Comparison of ENCODE assay signal across 1 cellular context in the genomic region with DNA sequence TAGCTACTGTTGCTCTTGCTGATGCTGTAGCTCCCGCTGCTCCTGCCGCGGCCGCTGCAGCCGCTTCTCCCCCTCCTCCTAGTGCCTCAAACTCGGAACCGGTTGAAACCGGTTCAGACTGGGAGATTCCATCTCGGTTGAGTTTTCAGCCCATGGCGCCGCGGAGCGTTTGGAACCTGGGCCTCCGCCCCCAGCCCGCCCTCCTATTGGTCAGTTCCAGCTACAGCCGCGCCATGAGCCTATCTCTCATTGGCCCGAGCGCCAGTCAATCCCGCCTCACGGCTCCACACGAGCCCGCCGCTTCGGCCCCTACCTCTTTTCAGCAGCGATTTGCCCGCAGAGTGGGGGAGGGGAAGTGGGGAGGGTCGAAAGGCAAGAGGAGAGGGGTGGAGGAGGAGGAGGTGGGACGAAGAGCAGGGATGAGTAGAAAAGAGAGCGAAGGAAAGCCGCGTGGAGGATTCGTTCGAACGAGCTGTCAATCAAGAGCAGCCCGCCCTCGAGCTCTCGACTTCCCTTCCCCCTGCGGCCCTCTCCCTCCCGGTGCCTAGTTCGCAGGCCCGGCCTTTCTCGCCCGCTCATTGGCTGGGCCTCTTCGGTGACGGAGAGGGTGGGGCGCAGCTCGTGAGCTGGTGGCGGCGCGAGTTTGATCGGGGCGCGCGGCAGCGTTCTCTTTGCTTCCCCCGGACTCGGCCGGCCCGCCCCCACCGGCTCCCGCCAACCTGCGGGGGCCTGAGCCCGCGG.
TF ChIP-seq lines count a peak whose summit lies in the region.

A gene with protein sequence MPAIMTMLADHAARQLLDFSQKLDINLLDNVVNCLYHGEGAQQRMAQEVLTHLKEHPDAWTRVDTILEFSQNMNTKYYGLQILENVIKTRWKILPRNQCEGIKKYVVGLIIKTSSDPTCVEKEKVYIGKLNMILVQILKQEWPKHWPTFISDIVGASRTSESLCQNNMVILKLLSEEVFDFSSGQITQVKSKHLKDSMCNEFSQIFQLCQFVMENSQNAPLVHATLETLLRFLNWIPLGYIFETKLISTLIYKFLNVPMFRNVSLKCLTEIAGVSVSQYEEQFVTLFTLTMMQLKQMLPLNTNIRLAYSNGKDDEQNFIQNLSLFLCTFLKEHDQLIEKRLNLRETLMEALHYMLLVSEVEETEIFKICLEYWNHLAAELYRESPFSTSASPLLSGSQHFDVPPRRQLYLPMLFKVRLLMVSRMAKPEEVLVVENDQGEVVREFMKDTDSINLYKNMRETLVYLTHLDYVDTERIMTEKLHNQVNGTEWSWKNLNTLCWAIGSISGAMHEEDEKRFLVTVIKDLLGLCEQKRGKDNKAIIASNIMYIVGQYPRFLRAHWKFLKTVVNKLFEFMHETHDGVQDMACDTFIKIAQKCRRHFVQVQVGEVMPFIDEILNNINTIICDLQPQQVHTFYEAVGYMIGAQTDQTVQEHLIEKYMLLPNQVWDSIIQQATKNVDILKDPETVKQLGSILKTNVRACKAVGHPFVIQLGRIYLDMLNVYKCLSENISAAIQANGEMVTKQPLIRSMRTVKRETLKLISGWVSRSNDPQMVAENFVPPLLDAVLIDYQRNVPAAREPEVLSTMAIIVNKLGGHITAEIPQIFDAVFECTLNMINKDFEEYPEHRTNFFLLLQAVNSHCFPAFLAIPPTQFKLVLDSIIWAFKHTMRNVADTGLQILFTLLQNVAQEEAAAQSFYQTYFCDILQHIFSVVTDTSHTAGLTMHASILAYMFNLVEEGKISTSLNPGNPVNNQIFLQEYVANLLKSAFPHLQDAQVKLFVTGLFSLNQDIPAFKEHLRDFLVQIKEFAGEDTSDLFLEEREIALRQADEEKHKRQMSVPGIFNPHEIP (N-terminal part only) (minus strand): TSS at position 178 of the 741 bp plus-strand sequence. CDS start 4,459 bp downstream, outside the sequence.

TF ChIP-seq in K562, 482 proteins besides CTCF, POLR2A, EP300 and RAD21 (continued from another document and continues in another):
- TF ChIP-seq SAFB (IDR thresholded peaks at IDR 0.05; ENCODE audit: borderline replicate concordance, low read depth, low read length) = peak; percentile 49; the same call in 1 of the 2 replicates
- no peak for TF ChIP-seq ZNF561 (CRISPR knock-in tag; conservative IDR thresholded peaks at IDR 0.05)
- no peak; the same call in 1 of the 2 replicates for TF ChIP-seq TCF3 (CRISPR knock-in tag; IDR thresholded peaks at IDR 0.05)
- TF ChIP-seq, protein P1, sequence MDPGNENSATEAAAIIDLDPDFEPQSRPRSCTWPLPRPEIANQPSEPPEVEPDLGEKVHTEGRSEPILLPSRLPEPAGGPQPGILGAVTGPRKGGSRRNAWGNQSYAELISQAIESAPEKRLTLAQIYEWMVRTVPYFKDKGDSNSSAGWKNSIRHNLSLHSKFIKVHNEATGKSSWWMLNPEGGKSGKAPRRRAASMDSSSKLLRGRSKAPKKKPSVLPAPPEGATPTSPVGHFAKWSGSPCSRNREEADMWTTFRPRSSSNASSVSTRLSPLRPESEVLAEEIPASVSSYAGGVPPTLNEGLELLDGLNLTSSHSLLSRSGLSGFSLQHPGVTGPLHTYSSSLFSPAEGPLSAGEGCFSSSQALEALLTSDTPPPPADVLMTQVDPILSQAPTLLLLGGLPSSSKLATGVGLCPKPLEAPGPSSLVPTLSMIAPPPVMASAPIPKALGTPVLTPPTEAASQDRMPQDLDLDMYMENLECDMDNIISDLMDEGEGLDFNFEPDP (CRISPR knock-in tag; IDR thresholded peaks at IDR 0.05) = no peak
- peak; percentile 64; the same call in 1 of the 2 replicates for TF ChIP-seq ZBTB7A (IDR thresholded peaks at IDR 0.05; ENCODE audit: borderline replicate concordance, control insufficient read depth, low read depth, low read length)
- peak; percentile 85 for TF ChIP-seq RBM25 (IDR thresholded peaks at IDR 0.05; ENCODE audit: low read depth, low read length, severe bottlenecking)
- TF ChIP-seq, protein P2, sequence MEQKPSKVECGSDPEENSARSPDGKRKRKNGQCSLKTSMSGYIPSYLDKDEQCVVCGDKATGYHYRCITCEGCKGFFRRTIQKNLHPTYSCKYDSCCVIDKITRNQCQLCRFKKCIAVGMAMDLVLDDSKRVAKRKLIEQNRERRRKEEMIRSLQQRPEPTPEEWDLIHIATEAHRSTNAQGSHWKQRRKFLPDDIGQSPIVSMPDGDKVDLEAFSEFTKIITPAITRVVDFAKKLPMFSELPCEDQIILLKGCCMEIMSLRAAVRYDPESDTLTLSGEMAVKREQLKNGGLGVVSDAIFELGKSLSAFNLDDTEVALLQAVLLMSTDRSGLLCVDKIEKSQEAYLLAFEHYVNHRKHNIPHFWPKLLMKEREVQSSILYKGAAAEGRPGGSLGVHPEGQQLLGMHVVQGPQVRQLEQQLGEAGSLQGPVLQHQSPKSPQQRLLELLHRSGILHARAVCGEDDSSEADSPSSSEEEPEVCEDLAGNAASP (IDR thresholded peaks at IDR 0.05) = no peak
- TF ChIP-seq, protein P3, sequence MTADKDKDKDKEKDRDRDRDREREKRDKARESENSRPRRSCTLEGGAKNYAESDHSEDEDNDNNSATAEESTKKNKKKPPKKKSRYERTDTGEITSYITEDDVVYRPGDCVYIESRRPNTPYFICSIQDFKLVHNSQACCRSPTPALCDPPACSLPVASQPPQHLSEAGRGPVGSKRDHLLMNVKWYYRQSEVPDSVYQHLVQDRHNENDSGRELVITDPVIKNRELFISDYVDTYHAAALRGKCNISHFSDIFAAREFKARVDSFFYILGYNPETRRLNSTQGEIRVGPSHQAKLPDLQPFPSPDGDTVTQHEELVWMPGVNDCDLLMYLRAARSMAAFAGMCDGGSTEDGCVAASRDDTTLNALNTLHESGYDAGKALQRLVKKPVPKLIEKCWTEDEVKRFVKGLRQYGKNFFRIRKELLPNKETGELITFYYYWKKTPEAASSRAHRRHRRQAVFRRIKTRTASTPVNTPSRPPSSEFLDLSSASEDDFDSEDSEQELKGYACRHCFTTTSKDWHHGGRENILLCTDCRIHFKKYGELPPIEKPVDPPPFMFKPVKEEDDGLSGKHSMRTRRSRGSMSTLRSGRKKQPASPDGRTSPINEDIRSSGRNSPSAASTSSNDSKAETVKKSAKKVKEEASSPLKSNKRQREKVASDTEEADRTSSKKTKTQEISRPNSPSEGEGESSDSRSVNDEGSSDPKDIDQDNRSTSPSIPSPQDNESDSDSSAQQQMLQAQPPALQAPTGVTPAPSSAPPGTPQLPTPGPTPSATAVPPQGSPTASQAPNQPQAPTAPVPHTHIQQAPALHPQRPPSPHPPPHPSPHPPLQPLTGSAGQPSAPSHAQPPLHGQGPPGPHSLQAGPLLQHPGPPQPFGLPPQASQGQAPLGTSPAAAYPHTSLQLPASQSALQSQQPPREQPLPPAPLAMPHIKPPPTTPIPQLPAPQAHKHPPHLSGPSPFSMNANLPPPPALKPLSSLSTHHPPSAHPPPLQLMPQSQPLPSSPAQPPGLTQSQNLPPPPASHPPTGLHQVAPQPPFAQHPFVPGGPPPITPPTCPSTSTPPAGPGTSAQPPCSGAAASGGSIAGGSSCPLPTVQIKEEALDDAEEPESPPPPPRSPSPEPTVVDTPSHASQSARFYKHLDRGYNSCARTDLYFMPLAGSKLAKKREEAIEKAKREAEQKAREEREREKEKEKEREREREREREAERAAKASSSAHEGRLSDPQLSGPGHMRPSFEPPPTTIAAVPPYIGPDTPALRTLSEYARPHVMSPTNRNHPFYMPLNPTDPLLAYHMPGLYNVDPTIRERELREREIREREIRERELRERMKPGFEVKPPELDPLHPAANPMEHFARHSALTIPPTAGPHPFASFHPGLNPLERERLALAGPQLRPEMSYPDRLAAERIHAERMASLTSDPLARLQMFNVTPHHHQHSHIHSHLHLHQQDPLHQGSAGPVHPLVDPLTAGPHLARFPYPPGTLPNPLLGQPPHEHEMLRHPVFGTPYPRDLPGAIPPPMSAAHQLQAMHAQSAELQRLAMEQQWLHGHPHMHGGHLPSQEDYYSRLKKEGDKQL (CRISPR knock-in tag; IDR thresholded peaks at IDR 0.05; ENCODE audit: borderline replicate concordance) = no peak
- peak; percentile 83 for TF ChIP-seq CHD2 (IDR thresholded peaks at IDR 0.05; ENCODE audit: low read depth, low read length)
- TF ChIP-seq, protein P4, sequence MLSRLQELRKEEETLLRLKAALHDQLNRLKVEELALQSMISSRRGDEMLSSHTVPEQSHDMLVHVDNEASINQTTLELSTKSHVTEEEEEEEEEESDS (CRISPR knock-in tag; IDR thresholded peaks at IDR 0.05) = no peak
- no peak; the same call in 1 of the 2 replicates for TF ChIP-seq MTA1 (IDR thresholded peaks at IDR 0.05; ENCODE audit: borderline replicate concordance)
- TF ChIP-seq RBM17 (IDR thresholded peaks at IDR 0.05; ENCODE audit: borderline replicate concordance, low read depth, low read length) = no peak
- TF ChIP-seq NONO (IDR thresholded peaks at IDR 0.05; ENCODE audit: low read depth in 2 of 2, low read length in 1 of 2) = peak in 1 of 2 experiments; percentile 52; a peak in 1 of 4 replicates
- TF ChIP-seq MCM5 (IDR thresholded peaks at IDR 0.05; ENCODE audit: low read depth) = no peak
- peak; percentile 79 for TF ChIP-seq POLR2B (IDR thresholded peaks at IDR 0.05; ENCODE audit: low read depth, partially characterized antibody)
- TF ChIP-seq MAZ (CRISPR knock-in tag; conservative IDR thresholded peaks at IDR 0.05 in 1 of 2, IDR thresholded peaks at IDR 0.05 in 1 of 2) = peak; percentile 85 to 87
- TF ChIP-seq POLR3G (IDR thresholded peaks at IDR 0.05; ENCODE audit: extremely low read depth, insufficient read length, insufficient replicate concordance) = no peak
- peak; percentile 90 for TF ChIP-seq POLR2G (IDR thresholded peaks at IDR 0.05; ENCODE audit: low read depth, low read length)
- no peak for TF ChIP-seq ZNF586 (CRISPR knock-in tag; conservative IDR thresholded peaks at IDR 0.05)
- TF ChIP-seq, protein P5, sequence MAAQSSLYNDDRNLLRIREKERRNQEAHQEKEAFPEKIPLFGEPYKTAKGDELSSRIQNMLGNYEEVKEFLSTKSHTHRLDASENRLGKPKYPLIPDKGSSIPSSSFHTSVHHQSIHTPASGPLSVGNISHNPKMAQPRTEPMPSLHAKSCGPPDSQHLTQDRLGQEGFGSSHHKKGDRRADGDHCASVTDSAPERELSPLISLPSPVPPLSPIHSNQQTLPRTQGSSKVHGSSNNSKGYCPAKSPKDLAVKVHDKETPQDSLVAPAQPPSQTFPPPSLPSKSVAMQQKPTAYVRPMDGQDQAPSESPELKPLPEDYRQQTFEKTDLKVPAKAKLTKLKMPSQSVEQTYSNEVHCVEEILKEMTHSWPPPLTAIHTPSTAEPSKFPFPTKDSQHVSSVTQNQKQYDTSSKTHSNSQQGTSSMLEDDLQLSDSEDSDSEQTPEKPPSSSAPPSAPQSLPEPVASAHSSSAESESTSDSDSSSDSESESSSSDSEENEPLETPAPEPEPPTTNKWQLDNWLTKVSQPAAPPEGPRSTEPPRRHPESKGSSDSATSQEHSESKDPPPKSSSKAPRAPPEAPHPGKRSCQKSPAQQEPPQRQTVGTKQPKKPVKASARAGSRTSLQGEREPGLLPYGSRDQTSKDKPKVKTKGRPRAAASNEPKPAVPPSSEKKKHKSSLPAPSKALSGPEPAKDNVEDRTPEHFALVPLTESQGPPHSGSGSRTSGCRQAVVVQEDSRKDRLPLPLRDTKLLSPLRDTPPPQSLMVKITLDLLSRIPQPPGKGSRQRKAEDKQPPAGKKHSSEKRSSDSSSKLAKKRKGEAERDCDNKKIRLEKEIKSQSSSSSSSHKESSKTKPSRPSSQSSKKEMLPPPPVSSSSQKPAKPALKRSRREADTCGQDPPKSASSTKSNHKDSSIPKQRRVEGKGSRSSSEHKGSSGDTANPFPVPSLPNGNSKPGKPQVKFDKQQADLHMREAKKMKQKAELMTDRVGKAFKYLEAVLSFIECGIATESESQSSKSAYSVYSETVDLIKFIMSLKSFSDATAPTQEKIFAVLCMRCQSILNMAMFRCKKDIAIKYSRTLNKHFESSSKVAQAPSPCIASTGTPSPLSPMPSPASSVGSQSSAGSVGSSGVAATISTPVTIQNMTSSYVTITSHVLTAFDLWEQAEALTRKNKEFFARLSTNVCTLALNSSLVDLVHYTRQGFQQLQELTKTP (IDR thresholded peaks at IDR 0.05; ENCODE audit: low read depth in 1 of 2, partially characterized antibody in 2 of 2) = no peak
- no peak for TF ChIP-seq SIX5 (IDR thresholded peaks at IDR 0.05; ENCODE audit: borderline replicate concordance in 1 of 2, insufficient read depth in 1 of 2, low read depth in 1 of 2, low read length in 2 of 2)
- TF ChIP-seq KDM4B (IDR thresholded peaks at IDR 0.05; ENCODE audit: borderline replicate concordance in 2 of 2, low read depth in 1 of 2) = peak in 1 of 2 experiments; percentile 63; a peak in 1 of 4 replicates
- TF ChIP-seq GATAD2A (IDR thresholded peaks at IDR 0.05) = peak; percentile 17; the same call in 1 of the 2 replicates
- no peak for TF ChIP-seq ZBTB17 (CRISPR knock-in tag; IDR thresholded peaks at IDR 0.05)
- no peak for TF ChIP-seq ZNF695 (CRISPR knock-in tag; IDR thresholded peaks at IDR 0.05)
- peak; percentile 24 for TF ChIP-seq HNRNPLL (IDR thresholded peaks at IDR 0.05; ENCODE audit: low read depth, low read length, poor library complexity, severe bottlenecking)
- peak; percentile 90 for TF ChIP-seq BHLHE40 (IDR thresholded peaks at IDR 0.05; ENCODE audit: low read length)
- TF ChIP-seq, protein P6, sequence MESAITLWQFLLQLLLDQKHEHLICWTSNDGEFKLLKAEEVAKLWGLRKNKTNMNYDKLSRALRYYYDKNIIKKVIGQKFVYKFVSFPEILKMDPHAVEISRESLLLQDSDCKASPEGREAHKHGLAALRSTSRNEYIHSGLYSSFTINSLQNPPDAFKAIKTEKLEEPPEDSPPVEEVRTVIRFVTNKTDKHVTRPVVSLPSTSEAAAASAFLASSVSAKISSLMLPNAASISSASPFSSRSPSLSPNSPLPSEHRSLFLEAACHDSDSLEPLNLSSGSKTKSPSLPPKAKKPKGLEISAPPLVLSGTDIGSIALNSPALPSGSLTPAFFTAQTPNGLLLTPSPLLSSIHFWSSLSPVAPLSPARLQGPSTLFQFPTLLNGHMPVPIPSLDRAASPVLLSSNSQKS (CRISPR knock-in tag; IDR thresholded peaks at IDR 0.05) = no peak
- TF ChIP-seq MIER1 (IDR thresholded peaks at IDR 0.05; ENCODE audit: low read depth) = no peak
- no peak for TF ChIP-seq EHMT2 (IDR thresholded peaks at IDR 0.05)
- TF ChIP-seq ZNF146 (CRISPR knock-in tag; IDR thresholded peaks at IDR 0.05; ENCODE audit: unreplicated experiment) = no peak
- TF ChIP-seq TAF1 (IDR thresholded peaks at IDR 0.05; ENCODE audit: control insufficient read depth, extremely low read depth, insufficient read depth, low read length, severe bottlenecking) = peak; percentile 94
- TF ChIP-seq ZNF507 (tag; conservative IDR thresholded peaks at IDR 0.05) = no peak
- TF ChIP-seq TAF15 (IDR thresholded peaks at IDR 0.05; ENCODE audit: low read depth, low read length) = no peak
- TF ChIP-seq, protein P7, sequence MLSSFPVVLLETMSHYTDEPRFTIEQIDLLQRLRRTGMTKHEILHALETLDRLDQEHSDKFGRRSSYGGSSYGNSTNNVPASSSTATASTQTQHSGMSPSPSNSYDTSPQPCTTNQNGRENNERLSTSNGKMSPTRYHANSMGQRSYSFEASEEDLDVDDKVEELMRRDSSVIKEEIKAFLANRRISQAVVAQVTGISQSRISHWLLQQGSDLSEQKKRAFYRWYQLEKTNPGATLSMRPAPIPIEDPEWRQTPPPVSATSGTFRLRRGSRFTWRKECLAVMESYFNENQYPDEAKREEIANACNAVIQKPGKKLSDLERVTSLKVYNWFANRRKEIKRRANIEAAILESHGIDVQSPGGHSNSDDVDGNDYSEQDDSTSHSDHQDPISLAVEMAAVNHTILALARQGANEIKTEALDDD (IDR thresholded peaks at IDR 0.05) = no peak; the same call in 1 of the 2 replicates
- TF ChIP-seq CCNT2 (IDR thresholded peaks at IDR 0.05; ENCODE audit: borderline replicate concordance, extremely low read depth, insufficient read length, low read depth, low read length) = no peak
- TF ChIP-seq SMC3 (conservative IDR thresholded peaks at IDR 0.05; ENCODE audit: insufficient read depth, low read depth, low read length) = no peak
- no peak for TF ChIP-seq TARDBP (IDR thresholded peaks at IDR 0.05)
